In the genomic region with DNA sequence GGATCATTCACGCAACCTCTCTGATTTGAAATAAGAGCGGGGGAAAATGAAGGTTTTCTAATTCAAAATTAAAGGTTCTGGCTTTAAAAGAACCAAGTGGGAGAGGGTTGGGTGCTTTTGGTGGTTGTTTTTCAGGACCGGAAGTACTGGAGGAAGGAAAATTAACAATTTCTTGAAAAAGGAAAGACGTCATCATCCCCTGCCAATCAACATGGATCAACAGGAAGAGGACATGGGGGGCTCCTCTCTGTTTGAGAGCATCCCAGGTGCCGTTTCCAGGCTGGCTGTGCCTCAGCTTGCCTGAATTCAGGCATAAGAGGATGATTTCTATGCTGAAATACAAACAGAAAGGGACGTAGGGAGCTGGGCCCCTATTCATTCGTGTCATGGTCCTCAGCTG, we compare ENCODE assay signal across 18 cellular contexts. TPM values are rescaled to one million over a fixed set of nuclear protein-coding genes. Genes with fewer than 3 reads are reported as not detected.
DNase-seq lines count a peak whose midpoint lies in the region; ATAC-seq, FAIRE-seq and TF ChIP-seq lines count a peak whose summit lies in the region.
"Had no signal": no experiment of that assay in that cellular context is flagged by ENCODE, and none has a peak within 500 bp of the region (broad histone marks: within the 10 kb centered on the region; RNA-seq: fewer than 3 reads in every experiment).

No MANE protein-coding gene starts in this region.

- H3K79me1 ChIP-seq in H1 (ENCODE audit: low read depth, low read length) = no peaks in the 10 kb centered on the region

- no peak overlapping the region for H3K23ac ChIP-seq in H1 (ENCODE audit: insufficient read length)

- TF ChIP-seq RAD21 in H1 (IDR thresholded peaks at IDR 0.05 in 1 of 2, conservative IDR thresholded peaks at IDR 0.05 in 1 of 2; ENCODE audit: low read depth in 2 of 2, low read length in 2 of 2) = no peak

- H3K79me2 ChIP-seq in OCI-LY3 (ENCODE audit: low read length) = no peaks in the 10 kb centered on the region
- H3K79me2 ChIP-seq in H1 (ENCODE audit: control insufficient read depth in 1 of 2, insufficient read depth in 2 of 2, low read length in 2 of 2) = no peaks in the 10 kb centered on the region

- H3K4me1 ChIP-seq in OCI-LY3 (ENCODE audit: low read length) (no peaks in the 10 kb centered on the region), H1 (replicated peaks in 1 of 4; ENCODE audit: control insufficient read depth in 3 of 4, insufficient read depth in 4 of 4, low read length in 3 of 4) (no peaks in the 10 kb centered on the region), psoas muscle (no peaks in the 10 kb centered on the region)
- H3K4me1 ChIP-seq: BE2C had no signal

- H3K27ac ChIP-seq in OCI-LY3 (ENCODE audit: low read length) (no peak overlapping the region), H1 (ENCODE audit: low read depth, low read length) (no peak overlapping the region), psoas muscle (no peak overlapping the region)

- ATAC-seq in sciatic nerve = no peak
- no peak for ATAC-seq in HG02798 (IDR thresholded peaks at IDR 0.05; ENCODE audit: poor library complexity, unreplicated experiment)
- no peak for ATAC-seq in psoas muscle
- no peak for ATAC-seq in GM19397 (IDR thresholded peaks at IDR 0.05; ENCODE audit: unreplicated experiment)

- no peak overlapping the region for H3K9ac ChIP-seq in OCI-LY3 (ENCODE audit: low read length)
- no peak overlapping the region for H3K9ac ChIP-seq in H1 (replicated peaks in 1 of 4; ENCODE audit: extremely low read depth in 1 of 4, low read depth in 3 of 4, low read length in 3 of 4)

- 85% methylated on average over 7 of the region's 7 CpGs; no CpG with 5 or more reads in 1 of the 2 experiments for WGBS in H1 (ENCODE audit: extremely low coverage in 1 of 2, insufficient coverage in 1 of 2, insufficient read length in 1 of 2, insufficient replicate concordance in 2 of 2, low coverage in 1 of 2, low lambda C conversion rate in 2 of 2, missing lambda C conversion rate in 1 of 2), 2 experiments
- 57 to 69% (median 64%) methylated on average over 7 of the region's 7 CpGs for WGBS in psoas muscle, 3 donors

- TF ChIP-seq EP300 in H1 (IDR thresholded peaks at IDR 0.05; ENCODE audit: borderline replicate concordance in 1 of 2, low read depth in 2 of 2, low read length in 2 of 2) = no peak

- H3K4me2 ChIP-seq in OCI-LY3 (ENCODE audit: low read length) (no peak overlapping the region), H1 (ENCODE audit: insufficient read depth in 1 of 2, low read depth in 2 of 2, low read length in 2 of 2) (no peak overlapping the region)

- H3K9me3 ChIP-seq in OCI-LY3 (ENCODE audit: insufficient read depth, low read length) (no peaks in the 10 kb centered on the region), H1 (ENCODE audit: insufficient read depth in 2 of 2, low read depth in 1 of 2, low read length in 1 of 2) (no peaks in the 10 kb centered on the region), psoas muscle (no peaks in the 10 kb centered on the region)
- H3K9me3 ChIP-seq: BE2C had no signal

- TF ChIP-seq CTCF in OCI-LY3 (IDR thresholded peaks at IDR 0.05; ENCODE audit: low read depth, low read length) = no peak
- TF ChIP-seq CTCF in H1 (IDR thresholded peaks at IDR 0.05; ENCODE audit: control extremely low read depth in 1 of 3, insufficient read depth in 1 of 3, low read depth in 1 of 3, low read length in 3 of 3) = no peak
- no peak for TF ChIP-seq CTCF in psoas muscle (IDR thresholded peaks at IDR 0.05)

- no peak overlapping the region for H2BK15ac ChIP-seq in H1 (ENCODE audit: low read length)

- H2BK120ac ChIP-seq in H1 (replicated peaks; ENCODE audit: low read depth, low read length) = no peak overlapping the region

- no peak overlapping the region for H3K56ac ChIP-seq in H1 (replicated peaks; ENCODE audit: insufficient read length, low read depth, low read length)

- no peak overlapping the region for H3K4me3 ChIP-seq in OCI-LY3 (ENCODE audit: low read length)
- no peak overlapping the region for H3K4me3 ChIP-seq in H1 (ENCODE audit: extremely low read depth in 1 of 4, insufficient read depth in 2 of 4, low read depth in 3 of 4, low read length in 4 of 4)
- no peak overlapping the region for H3K4me3 ChIP-seq in psoas muscle

- H3K4ac ChIP-seq in H1 (replicated peaks; ENCODE audit: insufficient read length, low read depth, low read length) = no peak overlapping the region

- H2AFZ ChIP-seq in OCI-LY3 (ENCODE audit: low read depth, low read length) = peak overlapping the region; percentile 18; the same call in 1 of the 2 replicates
- H2AFZ ChIP-seq in H1 (ENCODE audit: low read length) = peak overlapping the region; percentile 64; the same call in 1 of the 2 replicates

- CTCF ChIA-PET in H1 (lab: Charles Lee; ENCODE audit: partially characterized antibody) = no interaction called here

- H3K27me3 ChIP-seq in OCI-LY3 (ENCODE audit: low read depth, low read length) (peaks cover 3% of the 10 kb centered on the region; the same call in 1 of the 2 replicates), H1 (replicated peaks in 1 of 4; ENCODE audit: control insufficient read depth in 3 of 4, extremely low read depth in 1 of 4, insufficient read depth in 3 of 4, low read length in 3 of 4) (no peaks in the 10 kb centered on the region), psoas muscle (ENCODE audit: insufficient read depth in 3 of 3, low read length in 2 of 3) (peaks cover 0 to 4% (median 0%) of the 10 kb centered on the region in 3 donors)
- H3K27me3 ChIP-seq: BE2C had no signal

- H3K36me3 ChIP-seq in OCI-LY3 (replicated peaks; ENCODE audit: low read depth, low read length) = no peaks in the 10 kb centered on the region
- no peaks in the 10 kb centered on the region for H3K36me3 ChIP-seq in H1 (ENCODE audit: control insufficient read depth in 2 of 4, insufficient read depth in 4 of 4, low read length in 3 of 4)
- no peaks in the 10 kb centered on the region for H3K36me3 ChIP-seq in psoas muscle (ENCODE audit: insufficient read depth in 1 of 2, low read depth in 1 of 2)
- H3K36me3 ChIP-seq: BE2C had no signal

- FAIRE-seq in H1 (lab: Jason Lieb, UNC) = no peak
- FAIRE-seq: D721Med had no signal

- H3K23me2 ChIP-seq in H1 (ENCODE audit: low read depth, low read length) = peaks cover 7% of the 10 kb centered on the region; the same call in 1 of the 2 replicates

- no peak overlapping the region for H2AK5ac ChIP-seq in H1 (ENCODE audit: low read depth, low read length)

- TF ChIP-seq POLR2A in H1 (IDR thresholded peaks at IDR 0.05; ENCODE audit: control extremely low read depth in 1 of 2, low read depth in 2 of 2, low read length in 2 of 2) = no peak

- no peak overlapping the region for H2BK5ac ChIP-seq in H1 (ENCODE audit: low read depth, low read length)

- H3K18ac ChIP-seq in H1 (ENCODE audit: extremely low read depth, low read length) = no peak overlapping the region; the same call in 1 of the 2 replicates

- no peak overlapping the region for H4K8ac ChIP-seq in H1 (ENCODE audit: extremely low read depth, insufficient read depth, low read length)

- H3K14ac ChIP-seq in H1 (ENCODE audit: insufficient read length) = no peak overlapping the region

- intact Hi-C loops in sciatic nerve (cut with DNase I) (no loop called here), psoas muscle (cut with DNase I) (no loop called here)

- DNase-seq in H1 (ENCODE audit: low read depth in 1 of 2, low spot score in 2 of 2) (no peak), mesenteric fat pad (ENCODE audit: low spot score) (peak; percentile 11), sciatic nerve (ENCODE audit: low spot score) (peak; percentile 18), psoas muscle (no peak)
- DNase-seq: ACHN; BE2C; C1 segment of cervical spinal cord; Caco-2; CD4-positive, CD25-positive, alpha-beta regulatory T cell; CD8-positive, alpha-beta memory T cell; GDM1; GOT3; H9; KBM-7 had no signal

- no peak overlapping the region for H4K91ac ChIP-seq in H1 (replicated peaks; ENCODE audit: insufficient read length, low read length)

- POLR2A ChIA-PET in H1 (lab: Charles Lee; ENCODE audit: partially characterized antibody) = no interaction called here

- H4K20me1 ChIP-seq in OCI-LY3 (ENCODE audit: insufficient read depth, low read length) = no peaks in the 10 kb centered on the region
- H4K20me1 ChIP-seq in H1 (replicated peaks in 1 of 2; ENCODE audit: control insufficient read depth in 1 of 2, insufficient read depth in 2 of 2, low read length in 2 of 2) = peaks cover 0 to 5% of the 10 kb centered on the region in 2 experiments

- H2BK20ac ChIP-seq in H1 (ENCODE audit: low read length) = no peak overlapping the region

- H2BK12ac ChIP-seq in H1 (ENCODE audit: low read depth, low read length) = no peak overlapping the region

- H4K5ac ChIP-seq in H1 (ENCODE audit: insufficient read length, low read depth, low read length) = no peak overlapping the region

TF ChIP-seq in H1, 55 proteins besides CTCF, POLR2A, EP300 and RAD21 (continues in another document):
- TF ChIP-seq CHD1 (IDR thresholded peaks at IDR 0.05; ENCODE audit: low read depth, low read length) = no peak
- TF ChIP-seq BACH1 (IDR thresholded peaks at IDR 0.05; ENCODE audit: low read length) = no peak
- TF ChIP-seq RBBP5 (IDR thresholded peaks at IDR 0.05; ENCODE audit: borderline replicate concordance, low read depth, low read length) = no peak
- no peak for TF ChIP-seq SP4 (IDR thresholded peaks at IDR 0.05; ENCODE audit: low read length)

RNA-seq across cellular contexts. Expression of a gene that starts 21.6 kb away (rescaled TPM):
- total RNA-seq in H1 (2021; fragmentation: NEBNext Ultra II Directional; extraction: Animal tissue kit (Norgen Biotek cat#: 25700)) = 24.9 and 25.4 TPM in 2 replicates
- polyA plus RNA-seq in H1 (2011; rRNA removed) (20.9 and 32.3 TPM in 2 replicates), psoas muscle (10 to 100 TPM; 13.1 to 23.7 (median 15.9) TPM)
- 13.5 TPM for polyA plus RNA-seq in H1 (2011; cell fraction: cytosol; rRNA removed)
- polyA plus RNA-seq in H1 (2011; cell fraction: nucleus; rRNA removed) = 41.0 TPM
- 23.2 to 28.5 TPM (median 24.9 TPM) in 4 replicates for polyA plus RNA-seq in H1 (2012, experiment 1 of 2)
- 10.7 TPM for polyA plus RNA-seq in H1 (2012, experiment 2 of 2)
- 82.7 TPM for polyA plus RNA-seq in H1 (2013, experiment 1 of 2)
- 66.1 TPM for polyA plus RNA-seq in H1 (2013, experiment 2 of 2)
- 23.0 and 27.1 TPM in 2 replicates for polyA minus RNA-seq in H1 (2011; rRNA and poly(A)+ RNA removed)
- 21.0 TPM for polyA minus RNA-seq in H1 (2011; cell fraction: cytosol; rRNA and poly(A)+ RNA removed)
- polyA minus RNA-seq in H1 (2011; cell fraction: nucleus; rRNA and poly(A)+ RNA removed) = 15.5 TPM
- total RNA-seq in mesenteric fat pad (238 TPM), sciatic nerve (87.6 TPM), psoas muscle (10 to 100 TPM; 12.0 to 31.8 (median 23.8) TPM)
- polyA plus RNA-seq: CD4-positive, CD25-positive, alpha-beta regulatory T cell; CD8-positive, alpha-beta memory T cell had no signal

RNA-seq across cellular contexts. Expression of a gene that starts 55.8 kb away (rescaled TPM):
- 7.4 and 7.7 TPM in 2 replicates for total RNA-seq in H1 (2021; fragmentation: NEBNext Ultra II Directional; extraction: Animal tissue kit (Norgen Biotek cat#: 25700))
- polyA plus RNA-seq in H1 (2011; rRNA removed) (6.4 and 6.9 TPM in 2 replicates), psoas muscle (under 1 TPM; 0.60 to 0.77 (median 0.69) TPM)
- 3.8 TPM for polyA plus RNA-seq in H1 (2011; cell fraction: cytosol; rRNA removed)
- 17.5 TPM for polyA plus RNA-seq in H1 (2011; cell fraction: nucleus; rRNA removed)
- polyA plus RNA-seq in H1 (2012, experiment 1 of 2) = 4.8 to 6.8 TPM (median 6.4 TPM) in 4 replicates
- 2.7 TPM for polyA plus RNA-seq in H1 (2012, experiment 2 of 2)
- polyA plus RNA-seq in H1 (2013, experiment 1 of 2) = 7.5 TPM
- 8.2 TPM for polyA plus RNA-seq in H1 (2013, experiment 2 of 2)
- polyA minus RNA-seq in H1 (2011; rRNA and poly(A)+ RNA removed) = 6.5 and 7.5 TPM in 2 replicates
- 2.5 TPM for polyA minus RNA-seq in H1 (2011; cell fraction: cytosol; rRNA and poly(A)+ RNA removed)
- polyA minus RNA-seq in H1 (2011; cell fraction: nucleus; rRNA and poly(A)+ RNA removed) = 16.5 TPM
- total RNA-seq in mesenteric fat pad (32.9 TPM), sciatic nerve (91.6 TPM), psoas muscle (1 to 10 TPM; 1.5 to 1.9 (median 1.6) TPM)

Comparison
In these comparisons a context has a peak if more than half of its experiments do, and no peak if none do; other contexts are left out.
1. DNase-seq: peak in mesenteric fat pad (single experiment) and sciatic nerve (single experiment); none in H1 (0 of 2) and psoas muscle (0 of 2).